10 cellular contexts compared by ENCODE assay signal in genomic region chr2:23286765-23287155, GRCh38.
A peak's percentile ranks its signal among the peaks of the same experiment; 100 is the strongest.
DNase-seq lines count a peak whose midpoint lies in the region; ATAC-seq and TF ChIP-seq lines count a peak whose summit lies in the region.
"Had no signal": no experiment of that assay in that cellular context is flagged by ENCODE, and none has a peak within 500 bp of the region (broad histone marks: within the 10 kb centered on the region; RNA-seq: fewer than 3 reads in every experiment).

No MANE protein-coding gene starts in this region.

- peak; percentile 12 for DNase-seq in OCI-M1 (lab: John Stamatoyannopoulos, UW)
- DNase-seq in fibroblast of peridontal ligament (ENCODE audit: extremely low read depth): peak; percentile 52
- DNase-seq in upper lobe of right lung: no peak
- no peak for DNase-seq in OCI-M2 (lab: John Stamatoyannopoulos, UW; ENCODE audit: unreplicated experiment)
- no peak for DNase-seq in KG1 (lab: John Stamatoyannopoulos, UW)
- DNase-seq: hippocampal formation had no signal

- intact Hi-C loops in upper lobe of right lung (cut with DNase I): no loop called here

- H3K27ac ChIP-seq in muscle layer of colon (ENCODE audit: low read depth, low read length) (peak overlapping the region; percentile 53), upper lobe of right lung (no peak overlapping the region)
- H3K27ac ChIP-seq: VCaP had no signal

- H3K9me3 ChIP-seq in muscle layer of colon (ENCODE audit: low read length) (no peaks in the 10 kb centered on the region), upper lobe of right lung (no peaks in the 10 kb centered on the region)

- H3K4me1 ChIP-seq in muscle layer of colon (ENCODE audit: insufficient read depth, low read length) (peaks cover 42% of the 10 kb centered on the region), upper lobe of right lung (peaks cover 9% of the 10 kb centered on the region)

- no peak for TF ChIP-seq CTCF in upper lobe of right lung (IDR thresholded peaks at IDR 0.05)

- H3K27me3 ChIP-seq in muscle layer of colon (ENCODE audit: control insufficient read depth in 1 of 2, insufficient read depth in 2 of 2, low read length in 2 of 2) (no peaks in the 10 kb centered on the region), upper lobe of right lung (no peaks in the 10 kb centered on the region)

- peak; percentile 69 for ATAC-seq in upper lobe of right lung
- ATAC-seq in HG03439 (IDR thresholded peaks at IDR 0.05; ENCODE audit: unreplicated experiment): no peak
- no peak for ATAC-seq in GM18873 (IDR thresholded peaks at IDR 0.05; ENCODE audit: low FRiP score, unreplicated experiment)

- H3K36me3 ChIP-seq in muscle layer of colon (ENCODE audit: insufficient read depth, low read length) (no peaks in the 10 kb centered on the region), upper lobe of right lung (no peaks in the 10 kb centered on the region)

- H3K4me3 ChIP-seq in muscle layer of colon (ENCODE audit: low read depth in 1 of 2, low read length in 2 of 2) (no peak overlapping the region), upper lobe of right lung (no peak overlapping the region)

- no peak overlapping the region for H3K9ac ChIP-seq in muscle layer of colon (ENCODE audit: low read length)

Comparison
In these comparisons a context has a peak if more than half of its experiments do, and no peak if none do; other contexts are left out.
1. DNase-seq: peak in OCI-M1 (single experiment) and fibroblast of peridontal ligament (single experiment); none in upper lobe of right lung (single experiment), OCI-M2 (single experiment) and KG1 (single experiment).